Comparison of ENCODE assay signal across 8 cellular contexts in genomic region chr14:92121207-92121669, GRCh38. TPM values are rescaled to one million over a fixed set of nuclear protein-coding genes. Genes with fewer than 3 reads are reported as not detected.
DNase-seq lines count a peak whose midpoint lies in the region; ATAC-seq, FAIRE-seq and TF ChIP-seq lines count a peak whose summit lies in the region.

No MANE protein-coding gene starts in this region.

- H3K9me3 ChIP-seq in SK-N-MC (ENCODE audit: low read depth, low read length), result no peaks in the 10 kb centered on the region

- DNase-seq in 8988T (peak; percentile 35), GM03348 (ENCODE audit: low spot score) (peak; percentile 56), SK-N-MC (ENCODE audit: low read depth, low spot score) (no peak), epithelial cell of proximal tubule (ENCODE audit: low read depth) (no peak), naive B cell (peak; percentile 11), D341Med (ENCODE audit: low spot score) (no peak), GM12892 (ENCODE audit: insufficient read length) (no peak)

- H3K36me3 ChIP-seq in SK-N-MC (ENCODE audit: insufficient read depth, low read length), result peaks cover 32% of the 10 kb centered on the region

- peaks cover 29 to 59% (median 36%) of the 10 kb centered on the region in 3 donors for H3K4me1 Mint-ChIP-seq in naive B cell

- no peak for TF ChIP-seq CTCF in epithelial cell of proximal tubule (conservative IDR thresholded peaks at IDR 0.05; ENCODE audit: low read depth, low read length)

- H3K27ac ChIP-seq in SK-N-MC, result peak overlapping the region; percentile 94

- ATAC-seq in HG02885 (IDR thresholded peaks at IDR 0.05; ENCODE audit: poor library complexity, unreplicated experiment), result peak; percentile 26
- peak; percentile 11 to 15 for ATAC-seq in naive B cell (ENCODE audit: low read depth in 2 of 2)

- peak overlapping the region; percentile 91 to 100 (median 99) for H3K4me3 Mint-ChIP-seq in naive B cell

- H3K27me3 Mint-ChIP-seq in naive B cell, result no peaks in the 10 kb centered on the region

- no peak; the same call in 1 of the 2 replicates for TF ChIP-seq POLR2A in GM12892 (IDR thresholded peaks at IDR 0.05; ENCODE audit: low read depth, low read length)

- H3K27ac Mint-ChIP-seq in naive B cell, result peak overlapping the region; percentile 95 to 100 (median 100)

- H3K4me3 ChIP-seq in SK-N-MC, result peak overlapping the region; percentile 98
- peak overlapping the region; percentile 96 for H3K4me3 ChIP-seq in epithelial cell of proximal tubule (ENCODE audit: low read depth, low read length)

- H3K9ac ChIP-seq in SK-N-MC (ENCODE audit: insufficient read length), result peak overlapping the region; percentile 99

- FAIRE-seq in GM12892 (lab: Jason Lieb, UNC), result no peak

- no peaks in the 10 kb centered on the region for H3K9me3 Mint-ChIP-seq in naive B cell

- peaks cover 0 to 10% of the 10 kb centered on the region in 2 donors for H3K36me3 Mint-ChIP-seq in naive B cell

RNA-seq across cellular contexts. Expression of gene NDUFB1, which starts 0.3 kb away (rescaled TPM):
- 174 and 316 TPM in 2 replicates for total RNA-seq in epithelial cell of proximal tubule
- 100 to 1,000 TPM; 200 to 337 (median 297) TPM for polyA plus RNA-seq in naive B cell (ENCODE audit: low read depth in 6 of 6)
- polyA plus RNA-seq in GM12892 (2012; ENCODE audit: missing spikeins), result 616 TPM

RNA-seq across cellular contexts. Expression of gene CPSF2, which starts 0.5 kb away (rescaled TPM):
- 35.5 and 35.6 TPM in 2 replicates for total RNA-seq in epithelial cell of proximal tubule
- 10 to 100 TPM; 14.4 to 27.9 (median 20.5) TPM for polyA plus RNA-seq in naive B cell (ENCODE audit: low read depth in 6 of 6)
- 48.4 TPM for polyA plus RNA-seq in GM12892 (2012; ENCODE audit: missing spikeins)

RNA-seq across cellular contexts. Expression of gene ATXN3, which starts 14.9 kb away (rescaled TPM):
- total RNA-seq in epithelial cell of proximal tubule, result 15.0 and 23.1 TPM in 2 replicates
- polyA plus RNA-seq in naive B cell (ENCODE audit: low read depth in 6 of 6), result 10 to 100 TPM in 5 of 6 donors, 1 to 10 TPM in 1; 9.0 to 23.4 (median 16.0) TPM
- polyA plus RNA-seq in GM12892 (2012; ENCODE audit: missing spikeins), result 25.0 TPM

Comparison
In these comparisons a context has a peak if more than half of its experiments do, and no peak if none do; other contexts are left out.
1. DNase-seq: peak in 8988T (single experiment), GM03348 (single experiment) and naive B cell (single experiment); none in SK-N-MC (single experiment), epithelial cell of proximal tubule (single experiment), D341Med (single experiment) and GM12892 (single experiment).